Comparison of ENCODE assay signal across 9 cellular contexts in the genomic region with DNA sequence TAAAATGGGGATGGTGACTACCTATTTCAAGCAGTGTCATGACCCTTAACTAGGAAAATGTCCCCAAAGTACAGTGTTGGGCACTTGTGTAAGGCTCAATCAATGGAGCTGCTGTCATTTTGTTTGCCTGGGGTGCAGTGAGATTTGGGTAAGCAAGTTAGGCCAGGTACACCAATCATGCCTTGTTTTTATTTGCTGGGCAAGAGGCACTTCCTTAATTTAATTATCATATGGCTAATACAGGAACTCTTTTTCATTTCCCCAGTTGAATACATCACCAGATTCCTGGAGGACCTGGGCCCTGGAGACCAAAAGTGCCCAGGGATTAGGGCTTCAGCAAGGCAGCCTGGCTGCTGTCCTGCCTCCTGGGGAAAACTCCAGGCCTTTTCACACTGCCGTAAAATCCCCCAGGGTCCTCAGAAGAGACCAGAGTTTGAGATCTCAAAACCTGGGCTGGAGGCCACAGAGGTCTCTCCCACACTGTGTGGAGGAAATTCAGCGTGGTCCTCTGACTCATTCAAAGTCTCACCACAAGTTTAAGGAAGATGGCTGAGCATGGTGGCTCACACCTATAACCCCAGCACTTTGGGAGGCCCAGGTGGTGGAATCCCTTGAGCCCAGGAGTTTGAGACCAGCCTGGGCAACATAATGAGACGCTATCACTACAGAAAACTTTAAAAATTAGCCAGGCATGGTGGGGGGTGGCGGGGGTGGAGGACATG. TPM values are rescaled to one million over a fixed set of nuclear protein-coding genes. Genes with fewer than 3 reads are reported as not detected.
DNase-seq lines count a peak whose midpoint lies in the region; ATAC-seq and TF ChIP-seq lines count a peak whose summit lies in the region.
"Had no signal": no experiment of that assay in that cellular context is flagged by ENCODE, and none has a peak within 500 bp of the region (broad histone marks: within the 10 kb centered on the region; RNA-seq: fewer than 3 reads in every experiment).

No MANE protein-coding gene starts in this region.

- H3K9me3 Mint-ChIP-seq in GM23338 (no peaks in the 10 kb centered on the region), WTC11 (no peaks in the 10 kb centered on the region)

- H3K27ac ChIP-seq in BLaER1 (peak overlapping the region; percentile 49), GM23338 (ENCODE audit: low read depth) (peak overlapping the region; percentile 60; the same call in 1 of the 2 replicates)

- H3K9me3 ChIP-seq in BLaER1 = no peaks in the 10 kb centered on the region

- peaks cover 55% of the 10 kb centered on the region for H3K4me1 Mint-ChIP-seq in GM23338
- H3K4me1 Mint-ChIP-seq in WTC11 = peaks cover 69% of the 10 kb centered on the region

- H3K36me3 Mint-ChIP-seq in GM23338 (ENCODE audit: low read depth) (peaks cover 17% of the 10 kb centered on the region), WTC11 (0 out of 2 replicates have a peak, but pooled peaks cover 3% of the 10 kb centered on the region)

- no peak overlapping the region for H3K9ac ChIP-seq in BLaER1

- H3K36me3 ChIP-seq in BLaER1 = no peaks in the 10 kb centered on the region
- no peaks in the 10 kb centered on the region for H3K36me3 ChIP-seq in GM23338 (ENCODE audit: insufficient read depth)

- H3K4me1 ChIP-seq in BLaER1 = peaks cover 87% of the 10 kb centered on the region
- H3K4me1 ChIP-seq in GM23338 (ENCODE audit: insufficient read depth) = peaks cover 32% of the 10 kb centered on the region

- H3K4me3 Mint-ChIP-seq in GM23338 (no peak overlapping the region), WTC11 (no peak overlapping the region)

- H3K27ac Mint-ChIP-seq in GM23338 (no peak overlapping the region), WTC11 (peak overlapping the region; percentile 81)

- H4K20me1 ChIP-seq in BLaER1 (no peaks in the 10 kb centered on the region), GM23338 (replicated peaks; ENCODE audit: insufficient read depth) (no peaks in the 10 kb centered on the region)

- H3K4me2 ChIP-seq in BLaER1 = peak overlapping the region; percentile 87
- H3K4me2 ChIP-seq in GM23338 = no peak overlapping the region

- no peaks in the 10 kb centered on the region for H3K27me3 ChIP-seq in BLaER1
- H3K27me3 ChIP-seq in GM23338 (ENCODE audit: insufficient read depth) = no peaks in the 10 kb centered on the region

- no peak for ATAC-seq in GM23338
- ATAC-seq in WTC11 = no peak
- ATAC-seq in HG02884 (IDR thresholded peaks at IDR 0.05; ENCODE audit: unreplicated experiment) = no peak

- CTCF ChIA-PET in WTC11 (lab: Charles Lee) = interaction anchor here (0.6 to 0.7 kb wide), 2 partner anchors 10 to 406 kb away, joined by 3 to 4 read pairs; no protein-coding TSS in a partner anchor

- H3K4me3 ChIP-seq in BLaER1 = no peak overlapping the region
- H3K4me3 ChIP-seq in GM23338 = no peak overlapping the region

- H3F3A ChIP-seq in GM23338 (replicated peaks; ENCODE audit: low read depth) = peaks cover 17% of the 10 kb centered on the region

- peaks cover 56% of the 10 kb centered on the region for H3K79me2 ChIP-seq in GM23338 (replicated peaks; ENCODE audit: insufficient read depth)

- H3K27me3 Mint-ChIP-seq in GM23338 (ENCODE audit: insufficient read depth, low read depth, poor library complexity) (peaks cover 25% of the 10 kb centered on the region), WTC11 (ENCODE audit: low read depth) (no peaks in the 10 kb centered on the region)

- H3K9me2 ChIP-seq in GM23338 (ENCODE audit: insufficient read depth) = no peaks in the 10 kb centered on the region; the same call in 1 of the 2 replicates

- no peak overlapping the region for H2AFZ ChIP-seq in GM23338

- TF ChIP-seq CTCF in GM23338 (conservative IDR thresholded peaks at IDR 0.05; ENCODE audit: low read depth in 2 of 2) (no peak), WTC11 (IDR thresholded peaks at IDR 0.05) (no peak)

- DNase-seq in GM23338 (ENCODE audit: low spot score) = no peak
- DNase-seq in WTC11 (ENCODE audit: low spot score) = no peak
- peak; percentile 49 for DNase-seq in iris pigment epithelial cell (ENCODE audit: low read depth)
- DNase-seq in NCI-H1930 (lab: John Stamatoyannopoulos, UW) = no peak
- no peak for DNase-seq in HK-2 (ENCODE audit: unreplicated experiment)
- DNase-seq in NCI-H2029 (lab: John Stamatoyannopoulos, UW) = no peak
- DNase-seq: foreskin melanocyte had no signal

- POLR2A ChIA-PET in WTC11 (lab: Charles Lee) = no interaction called here

TF ChIP-seq in GM23338, 12 proteins besides CTCF, POLR2A, EP300 and RAD21 (continues in another document):
- TF ChIP-seq ETS1 (IDR thresholded peaks at IDR 0.05) (no peak), STAT1 (IDR thresholded peaks at IDR 0.05; ENCODE audit: unreplicated experiment) (no peak), POLR2AphosphoS5 (IDR thresholded peaks at IDR 0.05; ENCODE audit: low read depth) (no peak)
- TF ChIP-seq, protein P1, sequence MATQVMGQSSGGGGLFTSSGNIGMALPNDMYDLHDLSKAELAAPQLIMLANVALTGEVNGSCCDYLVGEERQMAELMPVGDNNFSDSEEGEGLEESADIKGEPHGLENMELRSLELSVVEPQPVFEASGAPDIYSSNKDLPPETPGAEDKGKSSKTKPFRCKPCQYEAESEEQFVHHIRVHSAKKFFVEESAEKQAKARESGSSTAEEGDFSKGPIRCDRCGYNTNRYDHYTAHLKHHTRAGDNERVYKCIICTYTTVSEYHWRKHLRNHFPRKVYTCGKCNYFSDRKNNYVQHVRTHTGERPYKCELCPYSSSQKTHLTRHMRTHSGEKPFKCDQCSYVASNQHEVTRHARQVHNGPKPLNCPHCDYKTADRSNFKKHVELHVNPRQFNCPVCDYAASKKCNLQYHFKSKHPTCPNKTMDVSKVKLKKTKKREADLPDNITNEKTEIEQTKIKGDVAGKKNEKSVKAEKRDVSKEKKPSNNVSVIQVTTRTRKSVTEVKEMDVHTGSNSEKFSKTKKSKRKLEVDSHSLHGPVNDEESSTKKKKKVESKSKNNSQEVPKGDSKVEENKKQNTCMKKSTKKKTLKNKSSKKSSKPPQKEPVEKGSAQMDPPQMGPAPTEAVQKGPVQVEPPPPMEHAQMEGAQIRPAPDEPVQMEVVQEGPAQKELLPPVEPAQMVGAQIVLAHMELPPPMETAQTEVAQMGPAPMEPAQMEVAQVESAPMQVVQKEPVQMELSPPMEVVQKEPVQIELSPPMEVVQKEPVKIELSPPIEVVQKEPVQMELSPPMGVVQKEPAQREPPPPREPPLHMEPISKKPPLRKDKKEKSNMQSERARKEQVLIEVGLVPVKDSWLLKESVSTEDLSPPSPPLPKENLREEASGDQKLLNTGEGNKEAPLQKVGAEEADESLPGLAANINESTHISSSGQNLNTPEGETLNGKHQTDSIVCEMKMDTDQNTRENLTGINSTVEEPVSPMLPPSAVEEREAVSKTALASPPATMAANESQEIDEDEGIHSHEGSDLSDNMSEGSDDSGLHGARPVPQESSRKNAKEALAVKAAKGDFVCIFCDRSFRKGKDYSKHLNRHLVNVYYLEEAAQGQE (IDR thresholded peaks at IDR 0.05; ENCODE audit: unreplicated experiment) = no peak

TF ChIP-seq in WTC11, 78 proteins besides CTCF, POLR2A, EP300 and RAD21:
- TF ChIP-seq FOXK1 (CRISPR knock-in tag; IDR thresholded peaks at IDR 0.05) = no peak
- TF ChIP-seq, protein P2, sequence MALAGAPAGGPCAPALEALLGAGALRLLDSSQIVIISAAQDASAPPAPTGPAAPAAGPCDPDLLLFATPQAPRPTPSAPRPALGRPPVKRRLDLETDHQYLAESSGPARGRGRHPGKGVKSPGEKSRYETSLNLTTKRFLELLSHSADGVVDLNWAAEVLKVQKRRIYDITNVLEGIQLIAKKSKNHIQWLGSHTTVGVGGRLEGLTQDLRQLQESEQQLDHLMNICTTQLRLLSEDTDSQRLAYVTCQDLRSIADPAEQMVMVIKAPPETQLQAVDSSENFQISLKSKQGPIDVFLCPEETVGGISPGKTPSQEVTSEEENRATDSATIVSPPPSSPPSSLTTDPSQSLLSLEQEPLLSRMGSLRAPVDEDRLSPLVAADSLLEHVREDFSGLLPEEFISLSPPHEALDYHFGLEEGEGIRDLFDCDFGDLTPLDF (CRISPR knock-in tag; IDR thresholded peaks at IDR 0.05) = no peak
- TF ChIP-seq NFYB (CRISPR knock-in tag; conservative IDR thresholded peaks at IDR 0.05; ENCODE audit: low read depth) = no peak
- TF ChIP-seq, protein P3, sequence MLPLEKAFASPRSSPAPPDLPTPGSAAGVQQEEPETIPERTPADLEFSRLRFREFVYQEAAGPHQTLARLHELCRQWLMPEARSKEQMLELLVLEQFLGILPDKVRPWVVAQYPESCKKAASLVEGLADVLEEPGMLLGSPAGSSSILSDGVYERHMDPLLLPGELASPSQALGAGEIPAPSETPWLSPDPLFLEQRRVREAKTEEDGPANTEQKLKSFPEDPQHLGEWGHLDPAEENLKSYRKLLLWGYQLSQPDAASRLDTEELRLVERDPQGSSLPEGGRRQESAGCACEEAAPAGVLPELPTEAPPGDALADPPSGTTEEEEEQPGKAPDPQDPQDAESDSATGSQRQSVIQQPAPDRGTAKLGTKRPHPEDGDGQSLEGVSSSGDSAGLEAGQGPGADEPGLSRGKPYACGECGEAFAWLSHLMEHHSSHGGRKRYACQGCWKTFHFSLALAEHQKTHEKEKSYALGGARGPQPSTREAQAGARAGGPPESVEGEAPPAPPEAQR (CRISPR knock-in tag; IDR thresholded peaks at IDR 0.05) = no peak
- TF ChIP-seq NR3C1 (CRISPR knock-in tag; conservative IDR thresholded peaks at IDR 0.05; ENCODE audit: low read depth) = no peak
- no peak for TF ChIP-seq ZNF317 (CRISPR knock-in tag; IDR thresholded peaks at IDR 0.05; ENCODE audit: borderline replicate concordance, low read depth)

RNA-seq across cellular contexts. Expression of gene FOXN3, which starts 28.4 kb away (rescaled TPM):
- total RNA-seq in GM23338 (2014; rRNA removed; shearing (Covaris generic)) = 149 and 167 TPM in 2 replicates
- 88.3 and 98.9 TPM in 2 replicates for polyA plus RNA-seq in GM23338 (2016; fragmentation: Nextera tagmentation; extraction: Ambion mirVana)
- 143 to 170 TPM (median 147 TPM) in 3 replicates for total RNA-seq in WTC11 (2021)
